Comparison of ENCODE assay signal across 1 cellular context in genomic region chr9:91361294-91362201, GRCh38.
TF ChIP-seq lines count a peak whose summit lies in the region.

A gene with protein sequence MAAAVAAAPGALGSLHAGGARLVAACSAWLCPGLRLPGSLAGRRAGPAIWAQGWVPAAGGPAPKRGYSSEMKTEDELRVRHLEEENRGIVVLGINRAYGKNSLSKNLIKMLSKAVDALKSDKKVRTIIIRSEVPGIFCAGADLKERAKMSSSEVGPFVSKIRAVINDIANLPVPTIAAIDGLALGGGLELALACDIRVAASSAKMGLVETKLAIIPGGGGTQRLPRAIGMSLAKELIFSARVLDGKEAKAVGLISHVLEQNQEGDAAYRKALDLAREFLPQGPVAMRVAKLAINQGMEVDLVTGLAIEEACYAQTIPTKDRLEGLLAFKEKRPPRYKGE (minus strand): TSS chr9:91361918. CDS start chr9:91361889, 29 bp downstream.

TF ChIP-seq in K562, 482 proteins besides CTCF, POLR2A, EP300 and RAD21 (continued from another document and continues in another):
- no peak for TF ChIP-seq ZNF384 (IDR thresholded peaks at IDR 0.05; ENCODE audit: low read depth, low read length)
- TF ChIP-seq CEBPB (tag; IDR thresholded peaks at IDR 0.05) = no peak
- no peak for TF ChIP-seq ZNF445 (CRISPR knock-in tag; IDR thresholded peaks at IDR 0.05; ENCODE audit: low read depth)
- TF ChIP-seq ZNF551 (CRISPR knock-in tag; IDR thresholded peaks at IDR 0.05) = no peak
- TF ChIP-seq SIRT6 (IDR thresholded peaks at IDR 0.05; ENCODE audit: low read depth, low read length) = no peak
- TF ChIP-seq CHD1 (IDR thresholded peaks at IDR 0.05; ENCODE audit: low read length) = no peak
- TF ChIP-seq NCOA4 (IDR thresholded peaks at IDR 0.05; ENCODE audit: partially characterized antibody) = no peak
- no peak for TF ChIP-seq RBM39 (optimal IDR thresholded peaks at IDR 0.05; ENCODE audit: low read depth, low read length)
- TF ChIP-seq, protein P1, sequence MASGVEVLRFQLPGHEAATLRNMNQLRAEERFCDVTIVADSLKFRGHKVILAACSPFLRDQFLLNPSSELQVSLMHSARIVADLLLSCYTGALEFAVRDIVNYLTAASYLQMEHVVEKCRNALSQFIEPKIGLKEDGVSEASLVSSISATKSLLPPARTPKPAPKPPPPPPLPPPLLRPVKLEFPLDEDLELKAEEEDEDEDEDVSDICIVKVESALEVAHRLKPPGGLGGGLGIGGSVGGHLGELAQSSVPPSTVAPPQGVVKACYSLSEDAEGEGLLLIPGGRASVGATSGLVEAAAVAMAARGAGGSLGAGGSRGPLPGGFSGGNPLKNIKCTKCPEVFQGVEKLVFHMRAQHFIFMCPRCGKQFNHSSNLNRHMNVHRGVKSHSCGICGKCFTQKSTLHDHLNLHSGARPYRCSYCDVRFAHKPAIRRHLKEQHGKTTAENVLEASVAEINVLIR (CRISPR knock-in tag; IDR thresholded peaks at IDR 0.05) = no peak
- TF ChIP-seq TGIF2 (CRISPR knock-in tag; IDR thresholded peaks at IDR 0.05) = no peak
- TF ChIP-seq ARHGAP35 (IDR thresholded peaks at IDR 0.05; ENCODE audit: partially characterized antibody) = no peak
- TF ChIP-seq E2F4 (CRISPR knock-in tag; IDR thresholded peaks at IDR 0.05; ENCODE audit: low read depth) = peak; percentile 61; the same call in 1 of the 2 replicates
- no peak for TF ChIP-seq SETDB1 (IDR thresholded peaks at IDR 0.05; ENCODE audit: low read length)
- TF ChIP-seq ZNF124 (CRISPR knock-in tag; IDR thresholded peaks at IDR 0.05) = no peak
- no peak for TF ChIP-seq PURB (CRISPR knock-in tag; IDR thresholded peaks at IDR 0.05; ENCODE audit: low read depth)
- TF ChIP-seq BCL6 (CRISPR knock-in tag; IDR thresholded peaks at IDR 0.05) = no peak
- TF ChIP-seq AFF4 (CRISPR knock-in tag; IDR thresholded peaks at IDR 0.05) = peak; percentile 66
- TF ChIP-seq DACH1 (IDR thresholded peaks at IDR 0.05; ENCODE audit: partially characterized antibody) = no peak
- TF ChIP-seq KLF10 (CRISPR knock-in tag; IDR thresholded peaks at IDR 0.05) = no peak
- no peak for TF ChIP-seq ZBTB2 (IDR thresholded peaks at IDR 0.05)
- TF ChIP-seq LEF1 (IDR thresholded peaks at IDR 0.05) = no peak
- no peak for TF ChIP-seq ETV5 (CRISPR knock-in tag; IDR thresholded peaks at IDR 0.05; ENCODE audit: low read depth)
- TF ChIP-seq, protein P2, sequence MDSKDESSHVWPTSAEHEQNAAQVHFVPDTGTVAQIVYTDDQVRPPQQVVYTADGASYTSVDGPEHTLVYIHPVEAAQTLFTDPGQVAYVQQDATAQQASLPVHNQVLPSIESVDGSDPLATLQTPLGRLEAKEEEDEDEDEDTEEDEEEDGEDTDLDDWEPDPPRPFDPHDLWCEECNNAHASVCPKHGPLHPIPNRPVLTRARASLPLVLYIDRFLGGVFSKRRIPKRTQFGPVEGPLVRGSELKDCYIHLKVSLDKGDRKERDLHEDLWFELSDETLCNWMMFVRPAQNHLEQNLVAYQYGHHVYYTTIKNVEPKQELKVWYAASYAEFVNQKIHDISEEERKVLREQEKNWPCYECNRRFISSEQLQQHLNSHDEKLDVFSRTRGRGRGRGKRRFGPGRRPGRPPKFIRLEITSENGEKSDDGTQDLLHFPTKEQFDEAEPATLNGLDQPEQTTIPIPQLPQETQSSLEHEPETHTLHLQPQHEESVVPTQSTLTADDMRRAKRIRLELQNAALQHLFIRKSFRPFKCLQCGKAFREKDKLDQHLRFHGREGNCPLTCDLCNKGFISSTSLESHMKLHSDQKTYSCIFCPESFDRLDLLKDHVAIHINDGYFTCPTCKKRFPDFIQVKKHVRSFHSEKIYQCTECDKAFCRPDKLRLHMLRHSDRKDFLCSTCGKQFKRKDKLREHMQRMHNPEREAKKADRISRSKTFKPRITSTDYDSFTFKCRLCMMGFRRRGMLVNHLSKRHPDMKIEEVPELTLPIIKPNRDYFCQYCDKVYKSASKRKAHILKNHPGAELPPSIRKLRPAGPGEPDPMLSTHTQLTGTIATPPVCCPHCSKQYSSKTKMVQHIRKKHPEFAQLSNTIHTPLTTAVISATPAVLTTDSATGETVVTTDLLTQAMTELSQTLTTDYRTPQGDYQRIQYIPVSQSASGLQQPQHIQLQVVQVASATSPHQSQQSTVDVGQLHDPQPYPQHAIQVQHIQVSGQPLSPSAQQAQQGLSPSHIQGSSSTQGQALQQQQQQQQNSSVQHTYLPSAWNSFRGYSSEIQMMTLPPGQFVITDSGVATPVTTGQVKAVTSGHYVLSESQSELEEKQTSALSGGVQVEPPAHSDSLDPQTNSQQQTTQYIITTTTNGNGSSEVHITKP (IDR thresholded peaks at IDR 0.05; ENCODE audit: partially characterized antibody) = no peak
- TF ChIP-seq JUNB (CRISPR knock-in tag; conservative IDR thresholded peaks at IDR 0.05) = no peak
- TF ChIP-seq TCF7 (IDR thresholded peaks at IDR 0.05; ENCODE audit: borderline replicate concordance) = no peak
- no peak for TF ChIP-seq ZNF354B (CRISPR knock-in tag; IDR thresholded peaks at IDR 0.05)
- no peak for TF ChIP-seq BACH1 (tag; IDR thresholded peaks at IDR 0.05)
- TF ChIP-seq THRA (IDR thresholded peaks at IDR 0.05) = no peak
- TF ChIP-seq BCOR (IDR thresholded peaks at IDR 0.05) = no peak
- no peak for TF ChIP-seq ZC3H8 (IDR thresholded peaks at IDR 0.05)
- peak; percentile 62 for TF ChIP-seq SUPT5H (IDR thresholded peaks at IDR 0.05)
- peak; percentile 77; the same call in 1 of the 2 replicates for TF ChIP-seq SRSF3 (IDR thresholded peaks at IDR 0.05; ENCODE audit: insufficient read depth, low read length)
- peak; percentile 90 for TF ChIP-seq ZFX (CRISPR knock-in tag; IDR thresholded peaks at IDR 0.05)
- TF ChIP-seq, protein P3, sequence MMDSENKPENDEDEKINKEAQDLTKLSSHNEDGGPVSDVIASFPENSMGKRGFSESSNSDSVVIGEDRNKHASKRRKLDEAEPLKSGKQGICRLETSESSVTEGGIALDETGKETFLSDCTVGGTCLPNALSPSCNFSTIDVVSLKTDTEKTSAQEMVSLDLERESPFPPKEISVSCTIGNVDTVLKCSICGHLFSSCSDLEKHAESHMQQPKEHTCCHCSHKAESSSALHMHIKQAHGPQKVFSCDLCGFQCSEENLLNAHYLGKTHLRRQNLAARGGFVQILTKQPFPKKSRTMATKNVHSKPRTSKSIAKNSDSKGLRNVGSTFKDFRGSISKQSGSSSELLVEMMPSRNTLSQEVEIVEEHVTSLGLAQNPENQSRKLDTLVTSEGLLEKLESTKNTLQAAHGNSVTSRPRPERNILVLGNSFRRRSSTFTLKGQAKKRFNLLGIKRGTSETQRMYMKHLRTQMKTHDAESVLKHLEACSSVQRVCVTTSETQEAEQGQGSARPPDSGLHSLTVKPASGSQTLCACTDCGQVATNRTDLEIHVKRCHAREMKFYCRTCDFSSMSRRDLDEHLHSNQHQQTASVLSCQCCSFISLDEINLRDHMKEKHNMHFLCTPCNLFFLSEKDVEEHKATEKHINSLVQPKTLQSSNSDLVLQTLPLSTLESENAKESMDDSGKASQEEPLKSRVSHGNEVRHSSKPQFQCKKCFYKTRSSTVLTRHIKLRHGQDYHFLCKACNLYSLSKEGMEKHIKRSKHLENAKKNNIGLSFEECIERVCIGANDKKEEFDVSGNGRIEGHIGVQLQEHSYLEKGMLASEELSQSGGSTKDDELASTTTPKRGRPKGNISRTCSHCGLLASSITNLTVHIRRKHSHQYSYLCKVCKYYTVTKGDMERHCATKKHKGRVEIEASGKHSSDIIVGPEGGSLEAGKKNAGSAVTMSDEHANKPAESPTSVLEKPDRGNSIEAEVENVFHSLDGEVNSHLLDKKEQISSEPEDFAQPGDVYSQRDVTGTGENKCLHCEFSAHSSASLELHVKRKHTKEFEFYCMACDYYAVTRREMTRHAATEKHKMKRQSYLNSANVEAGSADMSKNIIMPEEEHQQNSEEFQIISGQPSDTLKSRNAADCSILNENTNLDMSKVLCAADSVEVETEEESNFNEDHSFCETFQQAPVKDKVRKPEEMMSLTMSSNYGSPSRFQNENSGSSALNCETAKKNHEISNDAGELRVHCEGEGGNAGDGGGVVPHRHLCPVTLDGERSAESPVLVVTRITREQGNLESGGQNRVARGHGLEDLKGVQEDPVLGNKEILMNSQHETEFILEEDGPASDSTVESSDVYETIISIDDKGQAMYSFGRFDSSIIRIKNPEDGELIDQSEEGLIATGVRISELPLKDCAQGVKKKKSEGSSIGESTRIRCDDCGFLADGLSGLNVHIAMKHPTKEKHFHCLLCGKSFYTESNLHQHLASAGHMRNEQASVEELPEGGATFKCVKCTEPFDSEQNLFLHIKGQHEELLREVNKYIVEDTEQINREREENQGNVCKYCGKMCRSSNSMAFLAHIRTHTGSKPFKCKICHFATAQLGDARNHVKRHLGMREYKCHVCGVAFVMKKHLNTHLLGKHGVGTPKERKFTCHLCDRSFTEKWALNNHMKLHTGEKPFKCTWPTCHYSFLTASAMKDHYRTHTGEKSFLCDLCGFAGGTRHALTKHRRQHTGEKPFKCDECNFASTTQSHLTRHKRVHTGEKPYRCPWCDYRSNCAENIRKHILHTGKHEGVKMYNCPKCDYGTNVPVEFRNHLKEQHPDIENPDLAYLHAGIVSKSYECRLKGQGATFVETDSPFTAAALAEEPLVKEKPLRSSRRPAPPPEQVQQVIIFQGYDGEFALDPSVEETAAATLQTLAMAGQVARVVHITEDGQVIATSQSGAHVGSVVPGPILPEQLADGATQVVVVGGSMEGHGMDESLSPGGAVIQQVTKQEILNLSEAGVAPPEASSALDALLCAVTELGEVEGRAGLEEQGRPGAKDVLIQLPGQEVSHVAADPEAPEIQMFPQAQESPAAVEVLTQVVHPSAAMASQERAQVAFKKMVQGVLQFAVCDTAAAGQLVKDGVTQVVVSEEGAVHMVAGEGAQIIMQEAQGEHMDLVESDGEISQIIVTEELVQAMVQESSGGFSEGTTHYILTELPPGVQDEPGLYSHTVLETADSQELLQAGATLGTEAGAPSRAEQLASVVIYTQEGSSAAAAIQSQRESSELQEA (IDR thresholded peaks at IDR 0.05; ENCODE audit: low read depth) = no peak
- TF ChIP-seq ZSCAN32 (CRISPR knock-in tag; IDR thresholded peaks at IDR 0.05) = no peak
- TF ChIP-seq, protein P4, sequence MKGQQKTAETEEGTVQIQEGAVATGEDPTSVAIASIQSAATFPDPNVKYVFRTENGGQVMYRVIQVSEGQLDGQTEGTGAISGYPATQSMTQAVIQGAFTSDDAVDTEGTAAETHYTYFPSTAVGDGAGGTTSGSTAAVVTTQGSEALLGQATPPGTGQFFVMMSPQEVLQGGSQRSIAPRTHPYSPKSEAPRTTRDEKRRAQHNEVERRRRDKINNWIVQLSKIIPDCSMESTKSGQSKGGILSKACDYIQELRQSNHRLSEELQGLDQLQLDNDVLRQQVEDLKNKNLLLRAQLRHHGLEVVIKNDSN (CRISPR knock-in tag; IDR thresholded peaks at IDR 0.05) = no peak
- no peak for TF ChIP-seq ZNF717 (CRISPR knock-in tag; IDR thresholded peaks at IDR 0.05)
- TF ChIP-seq HNRNPK (IDR thresholded peaks at IDR 0.05; ENCODE audit: low read depth, low read length, poor library complexity, severe bottlenecking) = no peak
- TF ChIP-seq ZC3H11A (IDR thresholded peaks at IDR 0.05; ENCODE audit: low read depth, low read length) = no peak
